12 cellular contexts compared by ENCODE assay signal in the genomic region with DNA sequence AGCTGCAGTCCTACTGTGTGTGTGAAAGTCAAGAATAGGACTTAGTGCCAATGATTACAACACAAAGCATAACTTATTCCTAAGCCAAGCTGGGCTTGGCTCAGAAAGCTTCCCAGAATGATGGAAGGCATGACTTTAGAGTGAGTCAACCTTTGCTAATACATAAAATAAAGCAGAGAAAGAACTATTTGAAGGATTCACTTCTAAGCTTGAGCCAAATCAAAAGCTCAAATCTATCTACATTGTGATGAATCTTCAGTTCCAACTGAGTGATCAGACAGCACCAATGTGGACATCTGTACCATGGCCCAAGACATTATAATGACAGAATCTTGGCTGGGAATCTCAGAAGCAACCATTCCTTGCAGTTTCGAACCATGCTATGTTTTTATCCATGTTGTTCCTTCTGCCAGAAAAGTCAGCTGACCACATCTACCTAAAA. TPM values are rescaled to one million over a fixed set of nuclear protein-coding genes. Genes with fewer than 3 reads are reported as not detected.
A peak's percentile ranks its signal among the peaks of the same experiment; 100 is the strongest.
DNase-seq lines count a peak whose midpoint lies in the region; ATAC-seq, FAIRE-seq and TF ChIP-seq lines count a peak whose summit lies in the region.
"Had no signal": no experiment of that assay in that cellular context is flagged by ENCODE, and none has a peak within 500 bp of the region (broad histone marks: within the 10 kb centered on the region; RNA-seq: fewer than 3 reads in every experiment).

No MANE protein-coding gene starts in this region.

- peaks cover 34 to 90% (median 87%) of the 10 kb centered on the region in 4 donors for H3K4me1 Mint-ChIP-seq in naive thymus-derived CD8-positive, alpha-beta T cell
- H3K4me1 Mint-ChIP-seq in stimulated activated naive B cell treated with anti-CD40 and anti-IgM and Interleukin-4, amounts not matched to agents 10 μg/mL and 1 μg/mL and 100 μg/mL, for 72 hours = peaks cover 36 to 70% of the 10 kb centered on the region in 2 donors

- H3K27ac ChIP-seq in BLaER1 = peak overlapping the region; percentile 18; the same call in 1 of the 2 replicates
- H3K27ac ChIP-seq: HL-60 had no signal

- POLR2A ChIA-PET in naive thymus-derived CD8-positive, alpha-beta T cell (lab: Charles Lee) = interaction anchor here (0.9 to 6.6 kb wide), 4 partner anchors 10 to 17 kb away, joined by 3 to 59 read pairs (median 11); no protein-coding TSS in a partner anchor

- DNase-seq in HTR-8/SVneo (ENCODE audit: insufficient read length, low spot score) (no peak), bronchial epithelial cell (ENCODE audit: low read depth) (peak; percentile 73), DMS53 treated with DMSO at 0.1 percent for 48 hours (lab: John Stamatoyannopoulos, UW; ENCODE audit: unreplicated experiment) (no peak)
- no peak for DNase-seq in naive thymus-derived CD8-positive, alpha-beta T cell
- DNase-seq in stimulated activated naive B cell treated with anti-CD40 and anti-IgM and Interleukin-4, amounts not matched to agents 10 μg/mL and 1 μg/mL and 100 μg/mL, for 72 hours = no peak
- DNase-seq: stimulated activated CD4-positive, alpha-beta T cell treated with anti-CD3 and anti-CD28 coated beads, Interleukin-4, amount 100 ng/mL, for 1 hour had no signal

- H3K27me3 ChIP-seq in BLaER1 (no peaks in the 10 kb centered on the region), bronchial epithelial cell (ENCODE audit: control insufficient read depth, insufficient read depth, low read length) (no peaks in the 10 kb centered on the region)

- H3K4me3 ChIP-seq in BLaER1 = no peak overlapping the region
- H3K4me3 ChIP-seq in bronchial epithelial cell (ENCODE audit: low read depth, low read length) = no peak overlapping the region

- ATAC-seq in naive thymus-derived CD8-positive, alpha-beta T cell = no peak
- ATAC-seq in GM19463 (IDR thresholded peaks at IDR 0.05; ENCODE audit: unreplicated experiment) (no peak), GM19351 (IDR thresholded peaks at IDR 0.05; ENCODE audit: unreplicated experiment) (no peak)
- ATAC-seq in stimulated activated naive B cell treated with anti-CD40 and anti-IgM and Interleukin-4, amounts not matched to agents 10 μg/mL and 1 μg/mL and 100 μg/mL, for 72 hours (replicated peaks) = no peak
- ATAC-seq: left lobe of liver had no signal

- peaks cover 92% of the 10 kb centered on the region for H3K4me1 ChIP-seq in BLaER1

- H3K27ac Mint-ChIP-seq in naive thymus-derived CD8-positive, alpha-beta T cell = peak overlapping the region; percentile 91 to 100 (median 98)
- no peak overlapping the region for H3K27ac Mint-ChIP-seq in stimulated activated naive B cell treated with anti-CD40 and anti-IgM and Interleukin-4, amounts not matched to agents 10 μg/mL and 1 μg/mL and 100 μg/mL, for 72 hours

- H3K27me3 Mint-ChIP-seq in naive thymus-derived CD8-positive, alpha-beta T cell = no peaks in the 10 kb centered on the region
- H3K27me3 Mint-ChIP-seq in stimulated activated naive B cell treated with anti-CD40 and anti-IgM and Interleukin-4, amounts not matched to agents 10 μg/mL and 1 μg/mL and 100 μg/mL, for 72 hours = no peaks in the 10 kb centered on the region

- H3K9me3 Mint-ChIP-seq in naive thymus-derived CD8-positive, alpha-beta T cell = no peaks in the 10 kb centered on the region
- H3K9me3 Mint-ChIP-seq in stimulated activated naive B cell treated with anti-CD40 and anti-IgM and Interleukin-4, amounts not matched to agents 10 μg/mL and 1 μg/mL and 100 μg/mL, for 72 hours = no peaks in the 10 kb centered on the region

- H3K9me3 ChIP-seq in BLaER1 = peaks cover 5% of the 10 kb centered on the region; the same call in 1 of the 2 replicates

- H3K9ac ChIP-seq in BLaER1 = no peak overlapping the region

- H3K36me3 ChIP-seq in BLaER1 (peaks cover 12% of the 10 kb centered on the region), bronchial epithelial cell (ENCODE audit: control insufficient read depth, insufficient read depth, low read length) (peaks cover 5% of the 10 kb centered on the region)

- no peaks in the 10 kb centered on the region for H4K20me1 ChIP-seq in BLaER1

- peaks cover 0 to 6% (median 5%) of the 10 kb centered on the region in 3 donors for H3K36me3 Mint-ChIP-seq in naive thymus-derived CD8-positive, alpha-beta T cell
- peaks cover 16 to 24% of the 10 kb centered on the region in 2 donors for H3K36me3 Mint-ChIP-seq in stimulated activated naive B cell treated with anti-CD40 and anti-IgM and Interleukin-4, amounts not matched to agents 10 μg/mL and 1 μg/mL and 100 μg/mL, for 72 hours

- FAIRE-seq in HTR-8/SVneo (lab: Jason Lieb, UNC) = peak; percentile 59
- FAIRE-seq in bronchial epithelial cell (lab: Jason Lieb, UNC) = no peak
- FAIRE-seq: TTC549 had no signal

- peak overlapping the region in 8 of 10 donors; percentile 6 to 91 (median 56) for H3K4me3 Mint-ChIP-seq in naive thymus-derived CD8-positive, alpha-beta T cell
- no peak overlapping the region for H3K4me3 Mint-ChIP-seq in stimulated activated naive B cell treated with anti-CD40 and anti-IgM and Interleukin-4, amounts not matched to agents 10 μg/mL and 1 μg/mL and 100 μg/mL, for 72 hours

- no peak for TF ChIP-seq CTCF in bronchial epithelial cell (IDR thresholded peaks at IDR 0.05; ENCODE audit: insufficient read depth, low read length, severe bottlenecking)

- H3K4me2 ChIP-seq in BLaER1 = peak overlapping the region; percentile 82

RNA-seq across cellular contexts. Expression of a gene that starts 41.4 kb away (rescaled TPM):
- total RNA-seq in bronchial epithelial cell = 9.2 and 13.4 TPM in 2 replicates
- 10 to 100 TPM; 49.6 to 51.4 TPM for total RNA-seq in naive thymus-derived CD8-positive, alpha-beta T cell
- 10 to 100 TPM in 1 of 3 donors, 1 to 10 TPM in 2; 5.3 to 13.5 (median 9.0) TPM for polyA plus RNA-seq in naive thymus-derived CD8-positive, alpha-beta T cell

RNA-seq across cellular contexts. Expression of a gene that starts 41.6 kb away (rescaled TPM):
- 10.5 and 13.1 TPM in 2 replicates for total RNA-seq in bronchial epithelial cell
- total RNA-seq in naive thymus-derived CD8-positive, alpha-beta T cell = 1 to 10 TPM; 6.1 to 7.3 TPM
- 1 to 10 TPM; 3.6 to 9.6 (median 8.4) TPM for polyA plus RNA-seq in naive thymus-derived CD8-positive, alpha-beta T cell

Comparison
In these comparisons a context has a peak if more than half of its experiments do, and no peak if none do; other contexts are left out.
1. H3K4me3 Mint-ChIP-seq: peak in naive thymus-derived CD8-positive, alpha-beta T cell (8 of 10); none in stimulated activated naive B cell treated with anti-CD40 and anti-IgM and Interleukin-4, amounts not matched to agents 10 μg/mL and 1 μg/mL and 100 μg/mL, for 72 hours (0 of 2).